In the genomic region with DNA sequence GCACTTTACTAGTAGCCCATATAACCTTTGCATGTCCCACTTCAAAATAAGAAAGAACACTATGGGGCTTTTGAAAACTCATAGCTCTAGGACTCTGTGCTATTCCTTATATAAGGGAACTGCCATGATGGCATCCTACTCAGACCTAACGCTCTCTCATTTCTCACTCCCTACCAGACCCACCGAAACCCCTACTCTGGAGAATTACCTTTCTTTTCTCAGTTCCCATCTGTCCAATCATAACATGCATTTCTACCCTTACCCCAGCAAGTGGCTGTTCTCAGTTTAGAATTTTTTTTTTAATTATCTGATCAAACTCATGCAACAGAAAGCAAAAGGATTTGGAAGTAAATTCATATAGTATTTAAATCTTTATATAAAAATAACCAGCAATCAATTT, we compare ENCODE assay signal across 17 cellular contexts.
A peak's percentile ranks its signal among the peaks of the same experiment; 100 is the strongest.
DNase-seq lines count a peak whose midpoint lies in the region; ATAC-seq and FAIRE-seq lines count a peak whose summit lies in the region.
"Had no signal": no experiment of that assay in that cellular context is flagged by ENCODE, and none has a peak within 500 bp of the region (broad histone marks: within the 10 kb centered on the region; RNA-seq: fewer than 3 reads in every experiment).

No MANE protein-coding gene starts in this region.

- ATAC-seq in GM19455 (IDR thresholded peaks at IDR 0.05; ENCODE audit: unreplicated experiment) (peak; percentile 51), HG02840 (IDR thresholded peaks at IDR 0.05; ENCODE audit: low FRiP score, unreplicated experiment) (peak; percentile 52), HG03457 (IDR thresholded peaks at IDR 0.05; ENCODE audit: unreplicated experiment) (peak; percentile 71)
- ATAC-seq: activated T-cell treated with anti-CD3 and anti-CD28 coated beads, Interleukin-2, amount 50 U/mL, for 4 hours; esophagus mucosa had no signal

- DNase-seq in GM18507 (ENCODE audit: extremely low spot score, insufficient read length, low read depth) (no peak), NCI-H2107 (lab: John Stamatoyannopoulos, UW) (no peak), NCI-H748 treated with DMSO at 0.1 percent for 48 hours (lab: John Stamatoyannopoulos, UW) (no peak)
- no peak for DNase-seq in activated CD4-positive, CD25-positive, alpha-beta regulatory T cell (lab: John Stamatoyannopoulos, UW)
- DNase-seq in activated T-cell treated with anti-CD3 and anti-CD28 coated beads, Interleukin-2, amount 50 U/mL, for 48 hours, result no peak
- DNase-seq: activated T-cell treated with anti-CD3 and anti-CD28 coated beads, Interleukin-2, amount 50 U/mL, for 4 hours; hippocampal formation; left ventricle myocardium inferior; naive B cell; NCI-H1436; NCI-H524; Peyer's patch; T-helper 1 cell had no signal

- peak; percentile 42 for FAIRE-seq in GM18507 (lab: Jason Lieb, UNC)
